In genomic region chr1:198212675-198213074, GRCh38 we compare ENCODE assay signal across 16 cellular contexts. TPM values are rescaled to one million over a fixed set of nuclear protein-coding genes. Genes with fewer than 3 reads are reported as not detected.
DNase-seq lines count a peak whose midpoint lies in the region; ATAC-seq and TF ChIP-seq lines count a peak whose summit lies in the region.
"Had no signal": no experiment of that assay in that cellular context is flagged by ENCODE, and none has a peak within 500 bp of the region (broad histone marks: within the 10 kb centered on the region; RNA-seq: fewer than 3 reads in every experiment).

No MANE protein-coding gene starts in this region.

- no peak overlapping the region for H2AFZ ChIP-seq in PC-3 (ENCODE audit: low read length)
- H2AFZ ChIP-seq in fibroblast of lung (ENCODE audit: low read length), result no peak overlapping the region

- no peaks in the 10 kb centered on the region for H3K4me1 ChIP-seq in PC-3 (ENCODE audit: insufficient read depth, low read length)
- H3K4me1 ChIP-seq in fibroblast of lung (ENCODE audit: control insufficient read depth, extremely low read depth, insufficient read depth, low read length), result peaks cover 6% of the 10 kb centered on the region
- peaks cover 12% of the 10 kb centered on the region for H3K4me1 ChIP-seq in skeletal muscle satellite cell (ENCODE audit: control insufficient read depth, insufficient read depth, low read length)

- H3K9ac ChIP-seq in PC-3 (ENCODE audit: low read length), result no peak overlapping the region
- no peak overlapping the region for H3K9ac ChIP-seq in fibroblast of lung (ENCODE audit: insufficient read depth, low read length)
- H3K9ac ChIP-seq in skeletal muscle satellite cell (ENCODE audit: low read depth, low read length), result no peak overlapping the region

- H3K27ac ChIP-seq in PC-3 (ENCODE audit: low read length) (no peak overlapping the region), fibroblast of lung (ENCODE audit: insufficient read depth, low read length) (peak overlapping the region; percentile 29)
- H3K27ac ChIP-seq: heart right ventricle had no signal

- H3K27me3 ChIP-seq in PC-3 (ENCODE audit: low read length), result no peaks in the 10 kb centered on the region
- H3K27me3 ChIP-seq in fibroblast of lung (ENCODE audit: control insufficient read depth, insufficient read depth, low read length), result no peaks in the 10 kb centered on the region
- H3K27me3 ChIP-seq in skeletal muscle satellite cell (ENCODE audit: control insufficient read depth, insufficient read depth, low read length), result no peaks in the 10 kb centered on the region
- H3K27me3 ChIP-seq: heart right ventricle had no signal

- no peak overlapping the region for H3K4me2 ChIP-seq in PC-3 (ENCODE audit: low read length)
- no peak overlapping the region for H3K4me2 ChIP-seq in fibroblast of lung (ENCODE audit: extremely low read depth, insufficient read depth, low read length)
- peak overlapping the region; percentile 25 for H3K4me2 ChIP-seq in skeletal muscle satellite cell (ENCODE audit: low read length)

- no peaks in the 10 kb centered on the region for H3F3A ChIP-seq in PC-3 (ENCODE audit: low read length, unreplicated experiment)

- CTCF ChIA-PET in PC-3 (lab: Charles Lee), result no interaction called here

- intact Hi-C loops in PC-3 (cut with micrococcal nuclease), result no loop called here

- no peaks in the 10 kb centered on the region for H3K9me2 ChIP-seq in PC-3 (replicated peaks; ENCODE audit: low read length)

- H3K9me3 ChIP-seq in PC-3 (ENCODE audit: low read length) (no peaks in the 10 kb centered on the region), fibroblast of lung (ENCODE audit: control insufficient read depth, insufficient read depth, low read depth, low read length) (no peaks in the 10 kb centered on the region), skeletal muscle satellite cell (replicated peaks; ENCODE audit: low read length) (no peaks in the 10 kb centered on the region)

- H3K36me3 ChIP-seq in PC-3 (ENCODE audit: low read depth, low read length) (peaks cover 2% of the 10 kb centered on the region; the same call in 1 of the 2 replicates), fibroblast of lung (ENCODE audit: control insufficient read depth, insufficient read depth, low read length) (peaks cover 4% of the 10 kb centered on the region), skeletal muscle satellite cell (ENCODE audit: insufficient read depth, low read length) (peaks cover 18% of the 10 kb centered on the region)

- no peak for DNase-seq in activated CD4-positive, CD25-positive, alpha-beta regulatory T cell (lab: John Stamatoyannopoulos, UW)
- DNase-seq in PC-3, result peak; percentile 43
- DNase-seq in fibroblast of lung (ENCODE audit: low read depth in 2 of 2), result peak; percentile 91 to 93
- DNase-seq in NCI-H748 treated with DMSO at 0.1 percent for 48 hours (lab: John Stamatoyannopoulos, UW), result no peak
- no peak for DNase-seq in DMS53 (lab: John Stamatoyannopoulos, UW)
- DNase-seq: 8988T; activated CD4-positive, CD25-positive, alpha-beta regulatory T cell treated with anti-CD3 and anti-CD28 coated beads, Interleukin-2, amount 50 U/mL, for 72 hours; activated effector memory CD4-positive, alpha-beta T cell treated with Interleukin-2 at 50 U/mL for 16 hours; cortex of kidney; heart right ventricle; right cardiac atrium; SHP77 treated with DMSO at 0.1 percent for 48 hours had no signal

- H3K4me3 ChIP-seq in PC-3 (ENCODE audit: low read length) (no peak overlapping the region), fibroblast of lung (replicated peaks in 1 of 4; ENCODE audit: control extremely low read depth in 1 of 4, insufficient read depth in 1 of 4, low read depth in 3 of 4, low read length in 4 of 4) (no peak overlapping the region), skeletal muscle satellite cell (ENCODE audit: low read length) (no peak overlapping the region)
- H3K4me3 ChIP-seq: heart right ventricle, K562 had no signal

- H4K20me1 ChIP-seq in PC-3 (ENCODE audit: low read length) (no peaks in the 10 kb centered on the region), fibroblast of lung (ENCODE audit: control insufficient read depth, extremely low read depth, insufficient read depth, low read length) (no peaks in the 10 kb centered on the region)

- peaks cover 18% of the 10 kb centered on the region for H3K79me2 ChIP-seq in PC-3 (ENCODE audit: low read length)
- H3K79me2 ChIP-seq in fibroblast of lung (ENCODE audit: control insufficient read depth, insufficient read depth, low read length), result peaks cover 34% of the 10 kb centered on the region

- POLR2A ChIA-PET in PC-3 (lab: Charles Lee; ENCODE audit: unreplicated experiment), result no interaction called here

- TF ChIP-seq CTCF in PC-3 (conservative IDR thresholded peaks at IDR 0.05; ENCODE audit: low read depth, low read length) (no peak), fibroblast of lung (conservative IDR thresholded peaks at IDR 0.05 in 1 of 2, IDR thresholded peaks at IDR 0.05 in 1 of 2; ENCODE audit: low read depth in 1 of 2, low read length in 2 of 2) (peak in 1 of 2 donors; percentile 1)

- no TSS peak for BruUV-seq in PC-3 (replicated peaks; lab: Mats Ljungman, UMichigan)

- ATAC-seq in activated CD4-positive, CD25-positive, alpha-beta regulatory T cell treated with anti-CD3 and anti-CD28 coated beads, Interleukin-2, amount 50 U/mL, for 24 hours, result peak; percentile 44 to 49
- ATAC-seq in PC-3 (no peak), HG03175 (IDR thresholded peaks at IDR 0.05; ENCODE audit: unreplicated experiment) (no peak)
- ATAC-seq: K562 had no signal

RNA-seq across cellular contexts. Expression of gene NEK7, which starts 55.9 kb away (rescaled TPM):
- total RNA-seq in PC-3 (2014; rRNA removed), result 23.2 and 25.2 TPM in 2 replicates
- 72.9 and 90.5 TPM in 2 replicates for total RNA-seq in fibroblast of lung
- polyA plus RNA-seq in fibroblast of lung, result 98.2 and 207 TPM in 2 replicates
- polyA plus RNA-seq in fibroblast of lung (2012), result 38.4 and 71.4 TPM in 2 replicates
- polyA minus RNA-seq in fibroblast of lung (ENCODE audit: low replicate concordance), result 4.6 and 15.7 TPM in 2 replicates
- total RNA-seq in skeletal muscle satellite cell (2012; rRNA removed), result 48.9 and 62.5 TPM in 2 replicates

Comparison
In these comparisons a context has a peak if more than half of its experiments do, and no peak if none do; other contexts are left out.
1. ATAC-seq: peak in activated CD4-positive, CD25-positive, alpha-beta regulatory T cell treated with anti-CD3 and anti-CD28 coated beads, Interleukin-2, amount 50 U/mL, for 24 hours (2 of 2); none in PC-3 (single experiment) and HG03175 (single experiment).
2. DNase-seq: peak in PC-3 (single experiment) and fibroblast of lung (2 of 2); none in activated CD4-positive, CD25-positive, alpha-beta regulatory T cell (0 of 4), NCI-H748 treated with DMSO at 0.1 percent for 48 hours (single experiment) and DMS53 (single experiment).